14 cellular contexts compared by ENCODE assay signal in the genomic region with DNA sequence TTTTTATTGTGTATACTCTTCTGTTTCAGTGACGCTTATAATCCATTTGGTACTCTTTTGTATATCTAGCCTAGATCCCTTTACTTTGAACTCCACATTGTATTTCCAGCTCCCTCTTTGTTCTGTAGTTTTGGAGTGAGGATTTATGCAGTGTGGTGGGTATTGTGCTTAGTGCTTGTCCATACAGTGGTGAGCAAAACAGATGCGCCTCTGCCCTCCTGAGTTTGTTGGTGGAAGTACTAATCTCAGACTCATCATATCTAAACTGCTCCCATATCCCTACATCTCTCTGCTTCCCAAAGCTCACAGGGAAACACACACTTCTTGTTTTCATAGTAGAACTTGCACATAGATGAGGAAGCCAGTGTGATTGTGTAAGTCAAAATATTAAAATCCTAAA.
"Had no signal": no experiment of that assay in that cellular context is flagged by ENCODE, and none has a peak within 500 bp of the region (broad histone marks: within the 10 kb centered on the region; RNA-seq: fewer than 3 reads in every experiment).

No MANE protein-coding gene starts in this region.

- H3K4me3 ChIP-seq: coronary artery, heart left ventricle, psoas muscle had no signal

- H3K27me3 Mint-ChIP-seq: naive thymus-derived CD4-positive, alpha-beta T cell had no signal

- H3K4me3 Mint-ChIP-seq: naive thymus-derived CD4-positive, alpha-beta T cell; nephron progenitor cell had no signal

- H3K9me3 ChIP-seq: heart left ventricle, neutrophil, psoas muscle had no signal

- H3K27ac Mint-ChIP-seq: naive thymus-derived CD4-positive, alpha-beta T cell; nephron progenitor cell had no signal

- ATAC-seq: esophagus mucosa; heart left ventricle; left lobe of liver; naive thymus-derived CD4-positive, alpha-beta T cell; psoas muscle had no signal

- H3K4me1 Mint-ChIP-seq: nephron progenitor cell had no signal

- H3K9me3 Mint-ChIP-seq: nephron progenitor cell had no signal

- H3K4me1 ChIP-seq: psoas muscle had no signal

- H3K27ac ChIP-seq: coronary artery, heart left ventricle, neutrophil, psoas muscle had no signal

- DNase-seq: effector CD4-positive, alpha-beta T cell; heart left ventricle; islet precursor cell; mammary epithelial cell; naive thymus-derived CD4-positive, alpha-beta T cell; nephron progenitor cell; psoas muscle; stimulated activated CD4-positive, alpha-beta T cell treated with anti-CD3 and anti-CD28 coated beads, Interleukin-12 subunit alpha, Interleukin-12 subunit beta, amount 100 ng/mL, for 4 hours; stimulated activated naive CD4-positive, alpha-beta T cell treated with Interleukin-2 at 50 U/mL for 16 hours; trophoblast cell had no signal

- H3K27me3 ChIP-seq: heart left ventricle, neutrophil had no signal
